Comparison of ENCODE assay signal across 25 cellular contexts in the genomic region with DNA sequence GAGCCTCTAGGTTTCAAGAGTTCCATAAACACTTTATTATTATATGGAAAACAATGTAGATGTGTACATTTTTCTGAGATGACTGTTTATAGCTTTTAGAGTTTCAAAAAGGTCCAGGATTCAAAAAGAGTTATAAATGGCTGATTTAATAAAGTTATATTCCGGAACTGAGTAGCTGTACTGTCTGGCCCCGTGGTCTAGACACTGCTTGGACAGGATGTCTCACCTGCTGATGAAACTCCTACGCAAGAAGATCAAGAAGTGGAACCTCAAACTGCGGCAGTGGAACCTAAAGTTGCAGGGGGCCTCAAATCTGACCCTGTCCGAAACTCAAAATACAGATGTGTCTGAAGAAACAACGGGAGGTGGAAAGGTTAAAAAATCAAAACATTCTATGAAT.
DNase-seq lines count a peak whose midpoint lies in the region; ATAC-seq and TF ChIP-seq lines count a peak whose summit lies in the region.
"Had no signal": no experiment of that assay in that cellular context is flagged by ENCODE, and none has a peak within 500 bp of the region (broad histone marks: within the 10 kb centered on the region; RNA-seq: fewer than 3 reads in every experiment).

No MANE protein-coding gene starts in this region.

- H3K9me3 ChIP-seq in Caco-2 (no peaks in the 10 kb centered on the region), RWPE2 (ENCODE audit: severe bottlenecking) (no peaks in the 10 kb centered on the region), neutrophil (no peaks in the 10 kb centered on the region)
- H3K9me3 ChIP-seq: HAP-1, Peyer's patch had no signal

- H3K4me1 ChIP-seq in Caco-2 (peaks cover 60% of the 10 kb centered on the region), RWPE2 (ENCODE audit: insufficient read depth, poor library complexity, severe bottlenecking) (peaks cover 45% of the 10 kb centered on the region), neutrophil (ENCODE audit: control insufficient read depth in 1 of 2, insufficient read depth in 1 of 2, low read depth in 1 of 2, low read length in 1 of 2) (peaks cover 75 to 79% of the 10 kb centered on the region in 2 experiments)

- peaks cover 20% of the 10 kb centered on the region for H3K36me3 Mint-ChIP-seq in Caco-2 (ENCODE audit: insufficient read depth, unreplicated experiment)
- H3K36me3 Mint-ChIP-seq in chondrocyte (ENCODE audit: low read depth), result peaks cover 17% of the 10 kb centered on the region

- H3K27me3 Mint-ChIP-seq in Caco-2 (ENCODE audit: insufficient read depth, unreplicated experiment), result no peaks in the 10 kb centered on the region
- H3K27me3 Mint-ChIP-seq in chondrocyte (ENCODE audit: low read depth), result no peaks in the 10 kb centered on the region
- H3K27me3 Mint-ChIP-seq: CD4-positive, alpha-beta T cell had no signal

- H3K4me3 ChIP-seq in Caco-2 (ENCODE audit: low read depth, low read length), result no peak overlapping the region
- H3K4me3 ChIP-seq in RWPE2 (ENCODE audit: severe bottlenecking), result no peak overlapping the region
- no peak overlapping the region for H3K4me3 ChIP-seq in neutrophil (ENCODE audit: low read depth in 1 of 2, low read length in 1 of 2)
- no peak overlapping the region for H3K4me3 ChIP-seq in H7 (ENCODE audit: insufficient read depth, low read depth, low read length)
- H3K4me3 ChIP-seq: GM12878, GM23248, HAP-1, Peyer's patch, SJCRH30 had no signal

- H3K27me3 ChIP-seq in Caco-2 (replicated peaks; ENCODE audit: control insufficient read depth, insufficient read depth, low read length) (no peaks in the 10 kb centered on the region), RWPE2 (ENCODE audit: insufficient read depth, poor library complexity, severe bottlenecking) (no peaks in the 10 kb centered on the region), neutrophil (no peaks in the 10 kb centered on the region), H7 (ENCODE audit: control insufficient read depth, insufficient read depth, low read length) (no peaks in the 10 kb centered on the region)
- H3K27me3 ChIP-seq: Peyer's patch, SJCRH30 had no signal

- no peak for DNase-seq in Caco-2
- DNase-seq in RWPE2 (ENCODE audit: low spot score), result no peak
- no peak for DNase-seq in chondrocyte (ENCODE audit: low spot score)
- no peak for DNase-seq in NCI-H1694 (lab: John Stamatoyannopoulos, UW)
- no peak for DNase-seq in GM03348 (ENCODE audit: low spot score)
- no peak for DNase-seq in H7
- DNase-seq: CD4-positive, alpha-beta T cell; COR-L47; DMS 273 treated with DMSO at 0.1 percent for 48 hours; DMS79 treated with DMSO at 0.1 percent for 48 hours; GM23248; KG1; NCI-H1092; NCI-H1436; NCI-H1930; NCI-H2227 treated with DMSO at 0.1 percent for 48 hours; NCI-H510A treated with DMSO at 0.1 percent for 48 hours; NCI-H774; Peyer's patch; SJCRH30 had no signal

- H3K4me1 Mint-ChIP-seq in Caco-2 (ENCODE audit: low read depth, unreplicated experiment) (peaks cover 46% of the 10 kb centered on the region), chondrocyte (ENCODE audit: low read depth) (peaks cover 73% of the 10 kb centered on the region)

- H3K36me3 ChIP-seq in Caco-2 (ENCODE audit: control insufficient read depth, insufficient read depth, low read length) (no peaks in the 10 kb centered on the region; the same call in 1 of the 2 replicates), RWPE2 (ENCODE audit: low read depth) (peaks cover 33% of the 10 kb centered on the region), neutrophil (no peaks in the 10 kb centered on the region), H7 (replicated peaks; ENCODE audit: control insufficient read depth, insufficient read depth, low read length) (no peaks in the 10 kb centered on the region)

- TF ChIP-seq CTCF in Caco-2 (IDR thresholded peaks at IDR 0.05; ENCODE audit: insufficient read depth in 1 of 2, low read depth in 1 of 2, low read length in 1 of 2, severe bottlenecking in 1 of 2, unreplicated experiment in 1 of 2) (no peak), RWPE2 (IDR thresholded peaks at IDR 0.05; ENCODE audit: poor library complexity, severe bottlenecking) (no peak), chondrocyte (IDR thresholded peaks at IDR 0.05) (no peak), neutrophil (IDR thresholded peaks at IDR 0.05) (no peak)

- POLR2A ChIA-PET in Caco-2 (lab: Charles Lee), result no interaction called here

- CTCF ChIA-PET in Caco-2 (lab: Charles Lee), result no interaction called here

- no peaks in the 10 kb centered on the region for H3K9me3 Mint-ChIP-seq in Caco-2 (ENCODE audit: unreplicated experiment)
- no peaks in the 10 kb centered on the region for H3K9me3 Mint-ChIP-seq in chondrocyte (ENCODE audit: low read depth)
- H3K9me3 Mint-ChIP-seq: CD4-positive, alpha-beta T cell had no signal

- no peak for ATAC-seq in RWPE2 (ENCODE audit: low read depth)
- ATAC-seq in GM21786 (IDR thresholded peaks at IDR 0.05; ENCODE audit: unreplicated experiment), result no peak
- ATAC-seq: GM12878 had no signal

- no TSS peak for BruUV-seq in Caco-2 (replicated peaks; lab: Mats Ljungman, UMichigan)

- no peak overlapping the region for H3K4me3 Mint-ChIP-seq in Caco-2 (ENCODE audit: unreplicated experiment)
- no peak overlapping the region for H3K4me3 Mint-ChIP-seq in chondrocyte (ENCODE audit: unreplicated experiment)
- H3K4me3 Mint-ChIP-seq: CD4-positive, alpha-beta T cell had no signal

- H3K27ac ChIP-seq in RWPE2 (ENCODE audit: poor library complexity, severe bottlenecking), result peak overlapping the region; percentile 0
- H3K27ac ChIP-seq in neutrophil, result peak overlapping the region; percentile 67
- H3K27ac ChIP-seq: GM23248, HL-60, Peyer's patch, SJCRH30 had no signal

- intact Hi-C loops in Caco-2 (cut with micrococcal nuclease; ENCODE audit: unreplicated experiment), result no loop called here

- H3K27ac Mint-ChIP-seq in Caco-2 (ENCODE audit: unreplicated experiment) (peak overlapping the region; percentile 9), chondrocyte (ENCODE audit: unreplicated experiment) (peak overlapping the region; percentile 72)
- H3K27ac Mint-ChIP-seq: CD4-positive, alpha-beta T cell had no signal
